8 cellular contexts compared by ENCODE assay signal in genomic region chr3:49295489-49296058, GRCh38. TPM values are rescaled to one million over a fixed set of nuclear protein-coding genes. Genes with fewer than 3 reads are reported as not detected.
DNase-seq lines count a peak whose midpoint lies in the region; ATAC-seq and TF ChIP-seq lines count a peak whose summit lies in the region.

No MANE protein-coding gene starts in this region.

- ATAC-seq in activated T-cell treated with anti-CD3 and anti-CD28 coated beads, Interleukin-2, amount 50 U/mL, for 72 hours (replicated peaks in 1 of 2) = peak in 1 of 2 donors; percentile 32
- ATAC-seq in left ventricle myocardium superior (no peak), HG02981 (IDR thresholded peaks at IDR 0.05; ENCODE audit: unreplicated experiment) (no peak)

- no peaks in the 10 kb centered on the region for H3K9me2 ChIP-seq in Loucy (replicated peaks; ENCODE audit: low read depth, low read length)

- no peak overlapping the region for H3K4me3 ChIP-seq in Loucy (ENCODE audit: low read length, poor library complexity, severe bottlenecking)

- no peaks in the 10 kb centered on the region for H3K27me3 Mint-ChIP-seq in activated T-cell treated with anti-CD3 and anti-CD28 coated beads, Interleukin-2, amount 50 U/mL, for 72 hours (ENCODE audit: low read depth)

- H3K4me1 Mint-ChIP-seq in activated T-cell treated with anti-CD3 and anti-CD28 coated beads, Interleukin-2, amount 50 U/mL, for 72 hours (ENCODE audit: low read depth) = no peaks in the 10 kb centered on the region

- peak; percentile 7 for DNase-seq in DMS53 (lab: John Stamatoyannopoulos, UW)
- no peak for DNase-seq in DMS53 treated with DMSO at 0.1 percent for 48 hours (lab: John Stamatoyannopoulos, UW; ENCODE audit: unreplicated experiment)
- peak; percentile 17 for DNase-seq in activated T-cell treated with anti-CD3 and anti-CD28 coated beads, Interleukin-2, amount 50 U/mL, for 72 hours
- peak; percentile 38 for DNase-seq in left ventricle myocardium superior
- DNase-seq in stimulated activated CD4-positive, alpha-beta T cell treated with anti-CD3 and anti-CD28 coated beads, TNF-alpha, amount 100 ng/mL, for 24 hours (ENCODE audit: low read depth in 3 of 3) = peak in 2 of 3 experiments; percentile 3 to 15
- DNase-seq in NCI-H187 (lab: John Stamatoyannopoulos, UW) = no peak

- no peak overlapping the region for H3K4me3 Mint-ChIP-seq in activated T-cell treated with anti-CD3 and anti-CD28 coated beads, Interleukin-2, amount 50 U/mL, for 72 hours

- no peaks in the 10 kb centered on the region for H4K20me1 ChIP-seq in Loucy (ENCODE audit: insufficient read depth, low read length, poor library complexity, severe bottlenecking)

- H3K79me2 ChIP-seq in Loucy (ENCODE audit: insufficient read depth, low read length) = no peaks in the 10 kb centered on the region

- H3F3A ChIP-seq in Loucy (ENCODE audit: low read depth) = no peaks in the 10 kb centered on the region

- H3K36me3 ChIP-seq in Loucy (ENCODE audit: insufficient read depth, low read length) = peaks cover 67% of the 10 kb centered on the region; the same call in 1 of the 2 replicates

- H3K9ac ChIP-seq in Loucy (ENCODE audit: low read depth, low read length, poor library complexity, severe bottlenecking) = no peak overlapping the region

- H3K4me1 ChIP-seq in Loucy (ENCODE audit: insufficient read depth, low read length, poor library complexity, severe bottlenecking) = no peaks in the 10 kb centered on the region

- H3K27me3 ChIP-seq in Loucy (ENCODE audit: insufficient read depth, low read length, poor library complexity, severe bottlenecking) = no peaks in the 10 kb centered on the region

- TF ChIP-seq CTCF in Loucy (conservative IDR thresholded peaks at IDR 0.05; ENCODE audit: low read length) = peak; percentile 90

- H3K9me3 ChIP-seq in Loucy (ENCODE audit: insufficient read depth, low read depth, low read length) = no peaks in the 10 kb centered on the region

- H3K36me3 Mint-ChIP-seq in activated T-cell treated with anti-CD3 and anti-CD28 coated beads, Interleukin-2, amount 50 U/mL, for 72 hours (ENCODE audit: insufficient read depth in 2 of 2) = peaks cover 5 to 32% of the 10 kb centered on the region in 2 donors

- intact Hi-C loops in left ventricle myocardium superior (cut with micrococcal nuclease) = no loop called here

- no peak overlapping the region for H3K27ac Mint-ChIP-seq in activated T-cell treated with anti-CD3 and anti-CD28 coated beads, Interleukin-2, amount 50 U/mL, for 72 hours

- no peak overlapping the region for H3K4me2 ChIP-seq in Loucy (ENCODE audit: low read depth, low read length, poor library complexity, severe bottlenecking)

- no peak overlapping the region for H2AFZ ChIP-seq in Loucy (ENCODE audit: low read length)

- no peaks in the 10 kb centered on the region for H3K9me3 Mint-ChIP-seq in activated T-cell treated with anti-CD3 and anti-CD28 coated beads, Interleukin-2, amount 50 U/mL, for 72 hours

RNA-seq across cellular contexts. Expression of gene C3orf62, which starts 18.5 kb away (rescaled TPM):
- total RNA-seq in activated T-cell treated with anti-CD3 and anti-CD28 coated beads, Interleukin-2, amount 50 U/mL, for 72 hours = 1 to 10 TPM; 4.6 to 7.0 TPM
- 3.0 TPM for total RNA-seq in left ventricle myocardium superior

RNA-seq across cellular contexts. Expression of gene USP4, which starts 44.3 kb away (rescaled TPM):
- 10 to 100 TPM; 70.2 to 76.5 TPM for total RNA-seq in activated T-cell treated with anti-CD3 and anti-CD28 coated beads, Interleukin-2, amount 50 U/mL, for 72 hours
- total RNA-seq in left ventricle myocardium superior = 37.3 TPM

Comparison
In these comparisons a context has a peak if more than half of its experiments do, and no peak if none do; other contexts are left out.
1. DNase-seq: peak in DMS53 (single experiment), activated T-cell treated with anti-CD3 and anti-CD28 coated beads, Interleukin-2, amount 50 U/mL, for 72 hours (2 of 2), left ventricle myocardium superior (single experiment) and stimulated activated CD4-positive, alpha-beta T cell treated with anti-CD3 and anti-CD28 coated beads, TNF-alpha, amount 100 ng/mL, for 24 hours (2 of 3); none in DMS53 treated with DMSO at 0.1 percent for 48 hours (single experiment) and NCI-H187 (0 of 2).